12 cellular contexts compared by ENCODE assay signal in the genomic region with DNA sequence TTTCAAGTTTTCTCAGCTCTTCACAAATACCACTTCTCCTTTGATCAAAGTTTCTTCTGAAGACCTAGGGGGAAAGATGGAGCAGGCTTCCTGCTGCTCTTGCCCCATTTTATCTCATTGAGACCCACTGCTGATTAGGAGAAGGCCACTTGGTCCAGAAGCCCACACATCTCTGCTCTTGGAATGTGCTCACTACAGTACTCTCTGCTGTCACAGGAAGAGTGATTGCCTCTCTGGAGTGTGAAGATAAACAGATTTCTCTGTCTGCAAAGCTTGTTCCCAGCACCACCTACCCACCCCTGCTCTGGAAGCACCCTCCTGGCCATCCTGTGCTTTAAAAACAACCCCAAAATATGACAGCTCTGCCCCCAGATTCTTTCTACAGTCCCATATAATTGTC. TPM values are rescaled to one million over a fixed set of nuclear protein-coding genes. Genes with fewer than 3 reads are reported as not detected.
"Had no signal": no experiment of that assay in that cellular context is flagged by ENCODE, and none has a peak within 500 bp of the region (broad histone marks: within the 10 kb centered on the region; RNA-seq: fewer than 3 reads in every experiment).

No MANE protein-coding gene starts in this region.

- H3K9me3 Mint-ChIP-seq: activated T-cell treated with anti-CD3 and anti-CD28 coated beads, Interleukin-2, amount 50 U/mL, for 4 hours had no signal

- H3K27ac ChIP-seq: gastroesophageal sphincter, left ventricle myocardium inferior, skin epidermis, vagina had no signal

- H3K36me3 ChIP-seq: gastroesophageal sphincter, left ventricle myocardium inferior, vagina had no signal

- H3K27me3 ChIP-seq: gastroesophageal sphincter, vagina had no signal

- H3K9me3 ChIP-seq: gastroesophageal sphincter, vagina had no signal

- DNase-seq: activated CD4-positive, alpha-beta T cell treated with anti-CD3 and anti-CD28 coated beads, Interleukin-2, amount 50 U/mL, for 48 hours; activated effector memory CD4-positive, alpha-beta T cell treated with anti-CD3 and anti-CD28 coated beads, Interleukin-2, amount 50 U/mL, for 16 hours; activated T-cell treated with anti-CD3 and anti-CD28 coated beads, Interleukin-2, amount 50 U/mL, for 4 hours; left ventricle myocardium inferior; T-helper 2 cell had no signal

- H3K27ac Mint-ChIP-seq: activated naive CD8-positive, alpha-beta T cell; memory B cell had no signal

- H3K36me3 Mint-ChIP-seq: activated naive CD8-positive, alpha-beta T cell had no signal

- H3K4me3 Mint-ChIP-seq: activated naive CD8-positive, alpha-beta T cell; activated T-cell treated with anti-CD3 and anti-CD28 coated beads, Interleukin-2, amount 50 U/mL, for 4 hours; memory B cell had no signal

- ATAC-seq: activated CD4-positive, CD25-positive, alpha-beta regulatory T cell treated with anti-CD3 and anti-CD28 coated beads, Interleukin-2, amount 50 U/mL, for 24 hours; activated T-cell treated with anti-CD3 and anti-CD28 coated beads, Interleukin-2, amount 50 U/mL, for 4 hours; gastroesophageal sphincter had no signal

- H3K4me1 ChIP-seq: gastroesophageal sphincter, left ventricle myocardium inferior, vagina had no signal

- H3K4me3 ChIP-seq: gastroesophageal sphincter, left ventricle myocardium inferior, skin epidermis, vagina had no signal

RNA-seq across cellular contexts. Expression of a gene that starts 41.3 kb away (rescaled TPM):
- total RNA-seq: activated T-cell treated with anti-CD3 and anti-CD28 coated beads, Interleukin-2, amount 50 U/mL, for 4 hours had no signal
- polyA plus RNA-seq: keratinocyte had no signal
